10 cellular contexts compared by ENCODE assay signal in genomic region chr2:62415019-62415431, GRCh38.
DNase-seq lines count a peak whose midpoint lies in the region; ATAC-seq lines count a peak whose summit lies in the region.
"Had no signal": no experiment of that assay in that cellular context is flagged by ENCODE, and none has a peak within 500 bp of the region (broad histone marks: within the 10 kb centered on the region; RNA-seq: fewer than 3 reads in every experiment).

No MANE protein-coding gene starts in this region.

- intact Hi-C loops in activated CD4-positive, alpha-beta T cell treated with anti-CD3 and anti-CD28 coated beads, Interleukin-2, amount 10 ng/mL, durations not matched to agents 24 days and 14 days (cut with micrococcal nuclease), result no loop called here

- H3K27me3 Mint-ChIP-seq in activated CD4-positive, alpha-beta T cell treated with anti-CD3 and anti-CD28 coated beads, Interleukin-2, amount 10 ng/mL, durations not matched to agents 24 days and 14 days, result peaks cover 3% of the 10 kb centered on the region

- peak; percentile 61 for DNase-seq in activated CD4-positive, alpha-beta T cell treated with anti-CD3 and anti-CD28 coated beads, Interleukin-2, amount 10 ng/mL, durations not matched to agents 24 days and 14 days
- no peak for DNase-seq in activated CD4-positive, alpha-beta T cell treated with anti-CD3 and anti-CD28 coated beads for 1 hour
- DNase-seq in RPMI8226 (peak; percentile 77), NCI-H345 (lab: John Stamatoyannopoulos, UW) (no peak)
- DNase-seq in stimulated activated effector memory CD8-positive, alpha-beta T cell treated with anti-CD3 and anti-CD28 coated beads, Interleukin-12 subunit alpha, Interleukin-12 subunit beta, amount 100 ng/mL, for 72 hours (ENCODE audit: low spot score in 2 of 2), result no peak
- no peak for DNase-seq in activated effector memory CD4-positive, alpha-beta T cell treated with anti-CD3 and anti-CD28 coated beads, Interleukin-2, amount 50 U/mL, for 16 hours
- no peak for DNase-seq in activated CD4-positive, CD25-positive, alpha-beta regulatory T cell (lab: John Stamatoyannopoulos, UW)
- DNase-seq: erythroblast had no signal

- no peak overlapping the region for H3K4me3 Mint-ChIP-seq in activated CD4-positive, alpha-beta T cell treated with anti-CD3 and anti-CD28 coated beads, Interleukin-2, amount 10 ng/mL, durations not matched to agents 24 days and 14 days
- H3K4me3 Mint-ChIP-seq in stimulated activated effector memory CD8-positive, alpha-beta T cell treated with anti-CD3 and anti-CD28 coated beads, Interleukin-12 subunit alpha, Interleukin-12 subunit beta, amount 100 ng/mL, for 72 hours, result no peak overlapping the region

- peaks cover 15% of the 10 kb centered on the region for H3K4me1 Mint-ChIP-seq in activated CD4-positive, alpha-beta T cell treated with anti-CD3 and anti-CD28 coated beads, Interleukin-2, amount 10 ng/mL, durations not matched to agents 24 days and 14 days
- peaks cover 11% of the 10 kb centered on the region for H3K4me1 Mint-ChIP-seq in stimulated activated effector memory CD8-positive, alpha-beta T cell treated with anti-CD3 and anti-CD28 coated beads, Interleukin-12 subunit alpha, Interleukin-12 subunit beta, amount 100 ng/mL, for 72 hours

- H3K27ac Mint-ChIP-seq in activated CD4-positive, alpha-beta T cell treated with anti-CD3 and anti-CD28 coated beads, Interleukin-2, amount 10 ng/mL, durations not matched to agents 24 days and 14 days, result no peak overlapping the region
- no peak overlapping the region for H3K27ac Mint-ChIP-seq in stimulated activated effector memory CD8-positive, alpha-beta T cell treated with anti-CD3 and anti-CD28 coated beads, Interleukin-12 subunit alpha, Interleukin-12 subunit beta, amount 100 ng/mL, for 72 hours

- no peaks in the 10 kb centered on the region for H3K36me3 Mint-ChIP-seq in activated CD4-positive, alpha-beta T cell treated with anti-CD3 and anti-CD28 coated beads, Interleukin-2, amount 10 ng/mL, durations not matched to agents 24 days and 14 days (ENCODE audit: low read depth)
- peaks cover 4% of the 10 kb centered on the region for H3K36me3 Mint-ChIP-seq in stimulated activated effector memory CD8-positive, alpha-beta T cell treated with anti-CD3 and anti-CD28 coated beads, Interleukin-12 subunit alpha, Interleukin-12 subunit beta, amount 100 ng/mL, for 72 hours

- ATAC-seq in HG02870 (IDR thresholded peaks at IDR 0.05; ENCODE audit: unreplicated experiment), result peak; percentile 64
- ATAC-seq in stimulated activated effector memory CD8-positive, alpha-beta T cell treated with anti-CD3 and anti-CD28 coated beads, Interleukin-12 subunit alpha, Interleukin-12 subunit beta, amount 100 ng/mL, for 72 hours, result peak; percentile 56
- ATAC-seq: A549 had no signal

- H3K9me3 Mint-ChIP-seq in activated CD4-positive, alpha-beta T cell treated with anti-CD3 and anti-CD28 coated beads, Interleukin-2, amount 10 ng/mL, durations not matched to agents 24 days and 14 days, result no peaks in the 10 kb centered on the region
- H3K9me3 Mint-ChIP-seq in stimulated activated effector memory CD8-positive, alpha-beta T cell treated with anti-CD3 and anti-CD28 coated beads, Interleukin-12 subunit alpha, Interleukin-12 subunit beta, amount 100 ng/mL, for 72 hours, result peaks cover 3% of the 10 kb centered on the region

Comparison
In these comparisons a context has a peak if more than half of its experiments do, and no peak if none do; other contexts are left out.
1. DNase-seq: peak in activated CD4-positive, alpha-beta T cell treated with anti-CD3 and anti-CD28 coated beads, Interleukin-2, amount 10 ng/mL, durations not matched to agents 24 days and 14 days (single experiment) and RPMI8226 (single experiment); none in activated CD4-positive, alpha-beta T cell treated with anti-CD3 and anti-CD28 coated beads for 1 hour (single experiment), stimulated activated effector memory CD8-positive, alpha-beta T cell treated with anti-CD3 and anti-CD28 coated beads, Interleukin-12 subunit alpha, Interleukin-12 subunit beta, amount 100 ng/mL, for 72 hours (0 of 2), activated effector memory CD4-positive, alpha-beta T cell treated with anti-CD3 and anti-CD28 coated beads, Interleukin-2, amount 50 U/mL, for 16 hours (single experiment), activated CD4-positive, CD25-positive, alpha-beta regulatory T cell (0 of 4) and NCI-H345 (single experiment).